In genomic region chr21:45103966-45104520, GRCh38 we compare ENCODE assay signal across 12 cellular contexts. TPM values are rescaled to one million over a fixed set of nuclear protein-coding genes. Genes with fewer than 3 reads are reported as not detected.
A peak's percentile ranks its signal among the peaks of the same experiment; 100 is the strongest.
DNase-seq lines count a peak whose midpoint lies in the region; ATAC-seq and TF ChIP-seq lines count a peak whose summit lies in the region.
"Had no signal": no experiment of that assay in that cellular context is flagged by ENCODE, and none has a peak within 500 bp of the region (broad histone marks: within the 10 kb centered on the region; RNA-seq: fewer than 3 reads in every experiment).

No MANE protein-coding gene starts in this region.

- H3K9me3 ChIP-seq in BLaER1 (no peaks in the 10 kb centered on the region), mucosa of descending colon (no peaks in the 10 kb centered on the region)

- intact Hi-C loops in mucosa of descending colon (cut with DNase I, micrococcal nuclease), result no loop called here

- TF ChIP-seq CTCF in KMS-11 (conservative IDR thresholded peaks at IDR 0.05; ENCODE audit: low read depth, low read length) (no peak), VCaP (conservative IDR thresholded peaks at IDR 0.05) (no peak), mucosa of descending colon (IDR thresholded peaks at IDR 0.05) (no peak)

- H3K9ac ChIP-seq in BLaER1, result peak overlapping the region; percentile 9; the same call in 1 of the 2 replicates
- no peak overlapping the region for H3K9ac ChIP-seq in KMS-11

- no peak overlapping the region for H3K4me3 ChIP-seq in BLaER1
- H3K4me3 ChIP-seq in KMS-11 (IDR thresholded peaks at IDR 0.05; ENCODE audit: insufficient read depth, low read depth, low read length), result no peak overlapping the region
- no peak overlapping the region for H3K4me3 ChIP-seq in mucosa of descending colon
- H3K4me3 ChIP-seq: smooth muscle cell had no signal

- peaks cover 12% of the 10 kb centered on the region for H3K36me3 ChIP-seq in BLaER1
- no peaks in the 10 kb centered on the region for H3K36me3 ChIP-seq in KMS-11 (ENCODE audit: insufficient read depth)
- no peaks in the 10 kb centered on the region for H3K36me3 ChIP-seq in mucosa of descending colon (ENCODE audit: low read depth)
- H3K36me3 ChIP-seq: brain microvascular endothelial cell had no signal

- H3K4me1 ChIP-seq in BLaER1 (peaks cover 99% of the 10 kb centered on the region), KMS-11 (ENCODE audit: low read depth, poor library complexity, severe bottlenecking) (peaks cover 79% of the 10 kb centered on the region), mucosa of descending colon (ENCODE audit: low read depth) (peaks cover 5% of the 10 kb centered on the region)

- 0 out of 2 replicates have a peak, but pooled peaks cover 12% of the 10 kb centered on the region for H3K79me2 ChIP-seq in KMS-11 (ENCODE audit: insufficient read depth, low read depth)

- H3K27ac ChIP-seq in BLaER1 (peak overlapping the region; percentile 60), KMS-11 (peak overlapping the region; percentile 19; the same call in 1 of the 2 replicates), VCaP (peak overlapping the region; percentile 99)
- H3K27ac ChIP-seq: brain microvascular endothelial cell had no signal

- H3K27me3 ChIP-seq in BLaER1 (no peaks in the 10 kb centered on the region), KMS-11 (ENCODE audit: insufficient read depth, low read depth) (no peaks in the 10 kb centered on the region)
- H3K27me3 ChIP-seq: brain microvascular endothelial cell had no signal

- ATAC-seq in mucosa of descending colon, result peak; percentile 4

- H2AFZ ChIP-seq in KMS-11 (ENCODE audit: low read depth), result no peak overlapping the region

- DNase-seq in mucosa of descending colon (no peak), D341Med (ENCODE audit: low spot score) (no peak), NCI-H187 (lab: John Stamatoyannopoulos, UW) (no peak)
- DNase-seq in stimulated activated CD4-positive, alpha-beta T cell treated with anti-CD3 and anti-CD28 coated beads, Interleukin-2, amount 100 ng/mL, for 48 hours, result no peak
- no peak for DNase-seq in activated CD4-positive, CD25-positive, alpha-beta regulatory T cell treated with anti-CD3 and anti-CD28 coated beads, Interleukin-2, amount 50 U/mL, for 72 hours
- DNase-seq: activated CD8-positive, alpha-beta memory T cell treated with anti-CD3 and anti-CD28 coated beads, Interleukin-2, amount 50 U/mL, for 48 hours; brain microvascular endothelial cell; NCI-H187 treated with DMSO at 0.1 percent for 48 hours had no signal

- H4K20me1 ChIP-seq in BLaER1 (peaks cover 58% of the 10 kb centered on the region), KMS-11 (ENCODE audit: insufficient read depth) (no peaks in the 10 kb centered on the region)

- peak overlapping the region; percentile 98 for H3K4me2 ChIP-seq in BLaER1
- H3K4me2 ChIP-seq in KMS-11, result peak overlapping the region; percentile 98
- H3K4me2 ChIP-seq: smooth muscle cell had no signal

RNA-seq across cellular contexts. Expression of gene ADARB1, which starts 29.7 kb away (rescaled TPM):
- total RNA-seq in mucosa of descending colon, result 10 to 100 TPM in 1 of 3 donors, 1 to 10 TPM in 2; 5.4 to 91.2 (median 8.8) TPM

Comparison
In these comparisons a context has a peak if more than half of its experiments do, and no peak if none do; other contexts are left out.
1. H3K27ac ChIP-seq: peak in every context shown above with its lines; median percentile 99 in VCaP; 60 in BLaER1; 19 in KMS-11.